Comparison of ENCODE assay signal across 21 cellular contexts in the genomic region with DNA sequence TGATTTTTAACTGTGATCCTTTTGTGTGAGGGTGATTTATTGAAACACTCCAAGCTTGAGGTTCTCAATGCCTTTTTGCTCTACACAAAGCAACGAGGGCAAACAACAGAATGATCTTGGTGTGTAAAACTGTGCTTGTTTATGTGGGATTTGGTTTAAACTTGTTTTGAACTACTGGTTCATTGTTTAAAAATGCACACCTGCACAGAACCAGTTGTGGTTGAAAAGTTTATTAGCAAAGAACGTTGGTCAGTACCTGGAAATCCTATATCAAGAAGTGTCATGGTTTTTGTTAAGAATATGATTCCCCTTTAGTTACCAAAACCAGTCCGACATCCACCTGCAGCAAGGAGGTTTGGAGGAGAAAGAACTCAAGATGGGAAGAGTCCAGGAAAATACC.
"Had no signal": no experiment of that assay in that cellular context is flagged by ENCODE, and none has a peak within 500 bp of the region (broad histone marks: within the 10 kb centered on the region; RNA-seq: fewer than 3 reads in every experiment).

No MANE protein-coding gene starts in this region.

- ATAC-seq: Panc1, PC-3, SK-N-SH treated with all-trans-retinoic acid at 6 μM for 48 hours had no signal

- H3K27me3 ChIP-seq: SJCRH30 had no signal

- H3K27ac ChIP-seq: HL-60, RWPE1, SJCRH30 had no signal

- DNase-seq: Karpas-422, KBM-7, MM.1S, NCI-H1092 treated with DMSO at 0.1 percent for 48 hours, NCI-H187, NCI-H2029, NCI-H2081 treated with DMSO at 0.1 percent for 48 hours, NCI-H2171, NCI-H226, NCI-H446, NCI-H510A, NCI-H524 treated with DMSO at 0.1 percent for 48 hours, NCI-H69, NCI-H774, PC-3, SHP77, SJCRH30 had no signal
